Comparison of ENCODE assay signal across 18 cellular contexts in the genomic region with DNA sequence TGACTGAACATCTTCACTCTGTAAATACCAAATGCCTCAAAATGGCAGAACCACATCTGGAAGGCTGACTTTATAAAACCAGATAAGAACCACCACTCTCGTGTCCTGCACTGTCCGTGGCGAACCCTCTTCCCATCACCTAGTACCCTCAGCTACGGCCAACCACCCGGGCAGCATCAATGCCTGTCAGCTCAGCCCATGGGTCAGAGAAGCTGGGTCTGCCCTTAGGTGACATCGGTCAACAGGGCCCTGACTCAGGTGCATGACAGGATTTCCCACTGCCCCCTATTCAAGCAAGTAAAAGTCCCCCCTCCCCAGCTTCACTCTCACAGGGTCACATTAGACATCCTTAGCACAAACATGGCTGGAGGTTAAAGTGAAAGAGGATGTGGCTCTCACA. TPM values are rescaled to one million over a fixed set of nuclear protein-coding genes. Genes with fewer than 3 reads are reported as not detected.
A peak's percentile ranks its signal among the peaks of the same experiment; 100 is the strongest.
DNase-seq lines count a peak whose midpoint lies in the region; ATAC-seq and TF ChIP-seq lines count a peak whose summit lies in the region.
"Had no signal": no experiment of that assay in that cellular context is flagged by ENCODE, and none has a peak within 500 bp of the region (broad histone marks: within the 10 kb centered on the region; RNA-seq: fewer than 3 reads in every experiment).

No MANE protein-coding gene starts in this region.

- no peak for TF ChIP-seq POLR2A in sigmoid colon (IDR thresholded peaks at IDR 0.05)

- peaks cover 9% of the 10 kb centered on the region for H3K4me1 Mint-ChIP-seq in neural crest cell
- peaks cover 8% of the 10 kb centered on the region for H3K4me1 Mint-ChIP-seq in neural progenitor cell
- peaks cover 0 to 2% (median 2%) of the 10 kb centered on the region in 4 donors for H3K4me1 Mint-ChIP-seq in naive thymus-derived CD8-positive, alpha-beta T cell

- H3K9me3 Mint-ChIP-seq in neural crest cell (no peaks in the 10 kb centered on the region), neural progenitor cell (no peaks in the 10 kb centered on the region)
- H3K9me3 Mint-ChIP-seq in naive thymus-derived CD8-positive, alpha-beta T cell = no peaks in the 10 kb centered on the region
- H3K9me3 Mint-ChIP-seq: CD4-positive, alpha-beta memory T cell; CD4-positive, CD25-positive, alpha-beta regulatory T cell; CD8-positive, alpha-beta memory T cell had no signal

- no peak overlapping the region for H3K4me3 ChIP-seq in neural progenitor cell
- no peak overlapping the region for H3K4me3 ChIP-seq in sigmoid colon
- H3K4me3 ChIP-seq: BLaER1 had no signal

- DNase-seq in neural crest cell (ENCODE audit: low read depth, low spot score) (no peak), neural progenitor cell (ENCODE audit: low spot score) (no peak), sigmoid colon (peak; percentile 56)
- DNase-seq in naive thymus-derived CD8-positive, alpha-beta T cell = no peak
- DNase-seq: 8988T; ACHN; BE2C; C1 segment of cervical spinal cord; Calu3; CD4-positive, alpha-beta memory T cell; CD4-positive, CD25-positive, alpha-beta regulatory T cell; CD8-positive, alpha-beta memory T cell; COR-L47; DMS79 treated with DMSO at 0.1 percent for 48 hours; GF-D8 had no signal

- H3K27ac ChIP-seq in neural progenitor cell (no peak overlapping the region), sigmoid colon (no peak overlapping the region)
- H3K27ac ChIP-seq: BLaER1 had no signal

- H4K20me1 ChIP-seq in neural progenitor cell (ENCODE audit: low read depth) = no peaks in the 10 kb centered on the region
- H4K20me1 ChIP-seq: BLaER1 had no signal

- H3K27ac Mint-ChIP-seq in neural crest cell (ENCODE audit: unreplicated experiment) (peak overlapping the region; percentile 19), neural progenitor cell (peak overlapping the region; percentile 29)
- no peak overlapping the region for H3K27ac Mint-ChIP-seq in naive thymus-derived CD8-positive, alpha-beta T cell
- H3K27ac Mint-ChIP-seq: CD4-positive, alpha-beta memory T cell; CD4-positive, CD25-positive, alpha-beta regulatory T cell had no signal

- POLR2A ChIA-PET in naive thymus-derived CD8-positive, alpha-beta T cell (lab: Charles Lee) = no interaction called here

- no peaks in the 10 kb centered on the region for H3K27me3 ChIP-seq in neural progenitor cell
- no peaks in the 10 kb centered on the region for H3K27me3 ChIP-seq in sigmoid colon
- H3K27me3 ChIP-seq: BE2C, BLaER1 had no signal

- H3K4me2 ChIP-seq in neural progenitor cell = no peak overlapping the region
- H3K4me2 ChIP-seq: BLaER1 had no signal

- no peak overlapping the region for H2AFZ ChIP-seq in neural progenitor cell (replicated peaks)

- H3F3A ChIP-seq in neural progenitor cell (ENCODE audit: low read depth) = no peaks in the 10 kb centered on the region

- H3K9ac ChIP-seq in neural progenitor cell = no peak overlapping the region
- H3K9ac ChIP-seq: BLaER1 had no signal

- ATAC-seq in naive thymus-derived CD8-positive, alpha-beta T cell = no peak
- ATAC-seq in HG03175 (IDR thresholded peaks at IDR 0.05; ENCODE audit: unreplicated experiment) = no peak

- H3K4me3 Mint-ChIP-seq in neural crest cell (no peak overlapping the region), neural progenitor cell (no peak overlapping the region)
- no peak overlapping the region for H3K4me3 Mint-ChIP-seq in naive thymus-derived CD8-positive, alpha-beta T cell
- H3K4me3 Mint-ChIP-seq: CD14-positive monocyte; CD4-positive, alpha-beta memory T cell; CD4-positive, CD25-positive, alpha-beta regulatory T cell; CD8-positive, alpha-beta memory T cell had no signal

- TF ChIP-seq CTCF in neural crest cell (conservative IDR thresholded peaks at IDR 0.05) (no peak), neural progenitor cell (IDR thresholded peaks at IDR 0.05) (no peak), sigmoid colon (IDR thresholded peaks at IDR 0.05) (no peak)

- H3K9me3 ChIP-seq in neural progenitor cell (ENCODE audit: low read depth) (no peaks in the 10 kb centered on the region), sigmoid colon (no peaks in the 10 kb centered on the region)
- H3K9me3 ChIP-seq: BE2C, BLaER1 had no signal

- no peaks in the 10 kb centered on the region for H3K79me2 ChIP-seq in neural progenitor cell (ENCODE audit: low read depth)

- no peak for TF ChIP-seq EP300 in sigmoid colon (IDR thresholded peaks at IDR 0.05)

- H3K36me3 ChIP-seq in neural progenitor cell = no peaks in the 10 kb centered on the region
- H3K36me3 ChIP-seq in sigmoid colon = peaks cover 0 to 8% (median 0%) of the 10 kb centered on the region in 4 donors
- H3K36me3 ChIP-seq: BE2C, BLaER1 had no signal

- H3K27me3 Mint-ChIP-seq in neural crest cell (ENCODE audit: low read depth) = no peaks in the 10 kb centered on the region
- peaks cover 9% of the 10 kb centered on the region for H3K27me3 Mint-ChIP-seq in neural progenitor cell (ENCODE audit: insufficient read depth, low read depth)
- peaks cover 9 to 93% (median 57%) of the 10 kb centered on the region in 5 donors for H3K27me3 Mint-ChIP-seq in naive thymus-derived CD8-positive, alpha-beta T cell

- intact Hi-C loops in sigmoid colon (cut with DNase I) = no loop called here

- H3K36me3 Mint-ChIP-seq in neural crest cell (ENCODE audit: low read depth) (no peaks in the 10 kb centered on the region), neural progenitor cell (peaks cover 1% of the 10 kb centered on the region)
- H3K36me3 Mint-ChIP-seq in naive thymus-derived CD8-positive, alpha-beta T cell = no peaks in the 10 kb centered on the region
- H3K36me3 Mint-ChIP-seq: CD14-positive monocyte; CD4-positive, alpha-beta memory T cell; CD4-positive, CD25-positive, alpha-beta regulatory T cell; CD8-positive, alpha-beta memory T cell had no signal

- WGBS in sigmoid colon, 2 donors = 97% methylated on average over 6 of the region's 6 CpGs

- H3K4me1 ChIP-seq in neural progenitor cell = no peaks in the 10 kb centered on the region
- peaks cover 0 to 35% (median 15%) of the 10 kb centered on the region in 4 donors for H3K4me1 ChIP-seq in sigmoid colon
- H3K4me1 ChIP-seq: BE2C had no signal

RNA-seq across cellular contexts. Expression of gene HSPA12A, which starts 56.6 kb away (rescaled TPM):
- total RNA-seq in neural crest cell = 7.4 and 7.6 TPM in 2 replicates
- 5.3 and 5.6 TPM in 2 replicates for total RNA-seq in neural progenitor cell (ENCODE audit: low replicate concordance)
- 10 to 100 TPM; 12.3 to 17.4 (median 15.4) TPM for total RNA-seq in sigmoid colon
- polyA plus RNA-seq in sigmoid colon = 1 to 10 TPM; 1.4 to 3.6 (median 3.0) TPM
- total RNA-seq in naive thymus-derived CD8-positive, alpha-beta T cell = not detected
- not detected for polyA plus RNA-seq in naive thymus-derived CD8-positive, alpha-beta T cell
- polyA plus RNA-seq: CD14-positive monocyte; CD8-positive, alpha-beta memory T cell had no signal

Comparison
In these comparisons a context has a peak if more than half of its experiments do, and no peak if none do; other contexts are left out.
1. H3K27ac Mint-ChIP-seq: peak in neural crest cell (single experiment) and neural progenitor cell (single experiment); none in naive thymus-derived CD8-positive, alpha-beta T cell (0 of 10).